ENCODE assay signal across 26 cellular contexts in the genomic region with DNA sequence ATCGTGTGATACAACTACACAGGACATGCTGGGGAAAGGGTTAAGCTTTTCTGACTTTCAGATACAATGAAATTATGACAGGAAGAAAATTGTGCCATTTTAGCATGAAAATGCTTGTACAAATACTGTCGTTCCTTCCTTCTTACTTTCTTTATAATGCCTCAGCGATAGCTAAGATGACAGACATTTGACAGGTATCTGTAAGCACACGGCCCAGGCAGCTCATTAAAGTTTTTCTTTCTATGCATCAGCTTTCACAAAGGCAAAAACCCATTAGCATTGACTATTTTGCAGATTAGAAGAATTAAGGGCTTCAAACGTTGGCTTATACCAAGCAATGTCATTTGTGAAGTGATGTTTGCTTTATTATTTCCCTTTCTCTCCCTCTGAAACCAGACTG.
"Had no signal": no experiment of that assay in that cellular context is flagged by ENCODE, and none has a peak within 500 bp of the region (broad histone marks: within the 10 kb centered on the region; RNA-seq: fewer than 3 reads in every experiment).

No MANE protein-coding gene starts in this region.

- H3K36me3 Mint-ChIP-seq: naive thymus-derived CD4-positive, alpha-beta T cell; stimulated activated effector memory CD8-positive, alpha-beta T cell treated with anti-CD3 and anti-CD28 coated beads, Interleukin-12 subunit alpha, Interleukin-12 subunit beta, amount 100 ng/mL, for 72 hours had no signal

- DNase-seq: colonic mucosa; effector memory CD4-positive, alpha-beta T cell; esophagus squamous epithelium; foreskin melanocyte; glutamatergic neuron; heart right ventricle; hippocampal formation; left cardiac atrium; left lung; mammary epithelial cell; mesendoderm; midbrain; naive thymus-derived CD4-positive, alpha-beta T cell; psoas muscle; right cardiac atrium; sigmoid colon; stimulated activated CD4-positive, alpha-beta T cell treated with anti-CD3 and anti-CD28 coated beads, Interleukin-2, amount 100 ng/mL, for 24 hours; stimulated activated CD4-positive, alpha-beta T cell treated with anti-CD3 and anti-CD28 coated beads, Interleukin-4, amount 100 ng/mL, for 24 hours; stimulated activated naive CD4-positive, alpha-beta T cell treated with Interleukin-2 at 50 U/mL for 16 hours; stomach; thyroid gland; trophoblast cell had no signal

- H2AFZ ChIP-seq: parathyroid adenoma had no signal

- H3K27me3 ChIP-seq: colonic mucosa, esophagus squamous epithelium, left lung, sigmoid colon, stomach, thyroid gland had no signal

- H3K27ac ChIP-seq: colonic mucosa, esophagus squamous epithelium, heart right ventricle, left lung, parathyroid adenoma, psoas muscle, sigmoid colon, stomach, thyroid gland had no signal

- H3K9ac ChIP-seq: parathyroid adenoma had no signal

- ATAC-seq: heart right ventricle; left cardiac atrium; left lung; naive thymus-derived CD4-positive, alpha-beta T cell; psoas muscle; right cardiac atrium; stimulated activated effector memory CD8-positive, alpha-beta T cell treated with anti-CD3 and anti-CD28 coated beads, Interleukin-12 subunit alpha, Interleukin-12 subunit beta, amount 100 ng/mL, for 72 hours had no signal

- H3K4me1 Mint-ChIP-seq: naive thymus-derived CD4-positive, alpha-beta T cell; stimulated activated effector memory CD8-positive, alpha-beta T cell treated with anti-CD3 and anti-CD28 coated beads, Interleukin-12 subunit alpha, Interleukin-12 subunit beta, amount 100 ng/mL, for 72 hours had no signal

- H3K27me3 Mint-ChIP-seq: dendritic cell treated with granulocyte-macrophage colony-stimulating factor and Interleukin-4, amounts not matched to agents 40 ng/mL and 50 ng/mL, for 4 days had no signal

- H3K27ac Mint-ChIP-seq: dendritic cell treated with granulocyte-macrophage colony-stimulating factor and Interleukin-4, amounts not matched to agents 40 ng/mL and 50 ng/mL, for 4 days; naive thymus-derived CD4-positive, alpha-beta T cell; nephron; stimulated activated effector memory CD8-positive, alpha-beta T cell treated with anti-CD3 and anti-CD28 coated beads, Interleukin-12 subunit alpha, Interleukin-12 subunit beta, amount 100 ng/mL, for 72 hours had no signal

- H3K36me3 ChIP-seq: colonic mucosa, esophagus squamous epithelium, heart right ventricle, left lung, sigmoid colon, stomach, thyroid gland had no signal

- H3K4me3 ChIP-seq: colonic mucosa, esophagus squamous epithelium, heart right ventricle, left lung, psoas muscle, sigmoid colon, stomach, thyroid gland had no signal

- H3K9me3 ChIP-seq: colonic mucosa, esophagus squamous epithelium, heart right ventricle, left lung, psoas muscle, sigmoid colon, stomach, thyroid gland had no signal

- H3K4me1 ChIP-seq: colonic mucosa, heart right ventricle, left lung, parathyroid adenoma, psoas muscle, sigmoid colon, stomach, thyroid gland had no signal

- H3K9me3 Mint-ChIP-seq: nephron; stimulated activated effector memory CD8-positive, alpha-beta T cell treated with anti-CD3 and anti-CD28 coated beads, Interleukin-12 subunit alpha, Interleukin-12 subunit beta, amount 100 ng/mL, for 72 hours had no signal

- H3K4me3 Mint-ChIP-seq: dendritic cell treated with granulocyte-macrophage colony-stimulating factor and Interleukin-4, amounts not matched to agents 40 ng/mL and 50 ng/mL, for 4 days; naive thymus-derived CD4-positive, alpha-beta T cell; nephron; stimulated activated effector memory CD8-positive, alpha-beta T cell treated with anti-CD3 and anti-CD28 coated beads, Interleukin-12 subunit alpha, Interleukin-12 subunit beta, amount 100 ng/mL, for 72 hours had no signal
